In the genomic region with DNA sequence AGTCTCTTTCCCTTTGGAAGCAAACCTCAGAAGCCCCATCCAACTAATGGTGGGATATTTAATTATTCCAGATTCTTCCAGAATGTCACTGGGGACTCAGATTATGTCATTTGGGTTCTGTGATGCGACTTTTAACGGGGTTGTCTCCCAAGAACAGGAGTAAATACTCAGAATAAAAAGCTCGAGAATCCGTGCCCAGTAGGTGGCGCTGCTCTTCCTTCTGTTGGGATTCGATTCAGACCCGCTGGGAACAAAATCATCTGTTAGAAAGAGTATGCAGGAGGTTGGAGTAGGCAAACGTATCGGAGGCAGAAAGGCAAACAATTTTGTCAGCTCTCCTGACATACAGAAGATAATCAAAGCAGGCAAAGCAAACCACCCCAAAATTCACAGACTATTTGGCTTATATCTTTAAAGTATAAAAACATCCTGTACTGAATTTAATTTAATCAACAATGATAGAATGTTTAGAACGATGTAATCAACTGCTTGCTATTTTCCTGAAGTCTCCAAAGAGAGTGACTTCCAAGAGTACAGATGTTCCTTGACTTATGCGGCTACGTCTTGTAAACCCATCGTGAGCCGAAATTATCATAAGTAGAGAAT, we compare ENCODE assay signal across 8 cellular contexts.
A peak's percentile ranks its signal among the peaks of the same experiment; 100 is the strongest.
DNase-seq lines count a peak whose midpoint lies in the region; ATAC-seq and TF ChIP-seq lines count a peak whose summit lies in the region.

No MANE protein-coding gene starts in this region.

- POLR2A ChIA-PET in GM10248 (lab: Yijun Ruan, JAX), result no interaction called here
- POLR2A ChIA-PET in activated CD8-positive, alpha-beta T cell treated with anti-CD3 and anti-CD28 coated beads, Interleukin-2, amount 10 ng/mL, durations not matched to agents 7 days and 5 days (lab: Charles Lee), result no interaction called here

- ATAC-seq in activated CD8-positive, alpha-beta T cell treated with anti-CD3 and anti-CD28 coated beads, Interleukin-2, amount 10 ng/mL, durations not matched to agents 7 days and 5 days, result peak; percentile 53
- ATAC-seq in HG02610 (IDR thresholded peaks at IDR 0.05; ENCODE audit: unreplicated experiment), result no peak

- TF ChIP-seq CTCF in GM10248 (IDR thresholded peaks at IDR 0.05; ENCODE audit: control extremely low read depth, extremely low read depth, low read depth, missing control alignments) (peak; percentile 87), endothelial cell (IDR thresholded peaks at IDR 0.05; ENCODE audit: unreplicated experiment) (peak; percentile 92), mesothelial cell of epicardium (IDR thresholded peaks at IDR 0.05; ENCODE audit: unreplicated experiment) (peak; percentile 91)

- CTCF ChIA-PET in GM10248 (lab: Yijun Ruan, JAX), result interaction anchor here (0.5 to 6.5 kb wide), 41 partner anchors 10 to 517 kb away, joined by 3 to 104 read pairs (median 4); a partner anchor contains a TSS
- CTCF ChIA-PET in activated CD8-positive, alpha-beta T cell treated with anti-CD3 and anti-CD28 coated beads, Interleukin-2, amount 10 ng/mL, durations not matched to agents 7 days and 5 days (lab: Charles Lee), result interaction anchor here (0.9 to 3.4 kb wide), 23 partner anchors 8 to 517 kb away, joined by 3 to 23 read pairs (median 4); a partner anchor contains a TSS

- DNase-seq in GM10248 (ENCODE audit: extremely low spot score) (peak; percentile 65), HS-27A (ENCODE audit: low read depth) (peak; percentile 76), NCI-H82 (lab: John Stamatoyannopoulos, UW) (peak; percentile 89), endothelial cell (ENCODE audit: low spot score) (peak; percentile 82), mesothelial cell of epicardium (ENCODE audit: low spot score in 2 of 2, unreplicated experiment in 2 of 2) (peak; percentile 61 to 85)
- DNase-seq in activated CD8-positive, alpha-beta T cell treated with anti-CD3 and anti-CD28 coated beads, Interleukin-2, amount 10 ng/mL, durations not matched to agents 7 days and 5 days, result peak; percentile 72
- DNase-seq in stimulated activated CD8-positive, alpha-beta memory T cell treated with anti-CD3 and anti-CD28 coated beads, Interleukin-2, amount 100 ng/mL, for 48 hours (ENCODE audit: low read depth in 2 of 2), result peak; percentile 37 to 57

- peaks cover 21% of the 10 kb centered on the region for H3K27me3 Mint-ChIP-seq in activated CD8-positive, alpha-beta T cell treated with anti-CD3 and anti-CD28 coated beads, Interleukin-2, amount 10 ng/mL, durations not matched to agents 7 days and 5 days (ENCODE audit: low read depth)
- peaks cover 2% of the 10 kb centered on the region for H3K27me3 Mint-ChIP-seq in endothelial cell (ENCODE audit: unreplicated experiment)
- H3K27me3 Mint-ChIP-seq in mesothelial cell of epicardium (ENCODE audit: low read depth), result no peaks in the 10 kb centered on the region

- no peaks in the 10 kb centered on the region for H3K4me1 Mint-ChIP-seq in activated CD8-positive, alpha-beta T cell treated with anti-CD3 and anti-CD28 coated beads, Interleukin-2, amount 10 ng/mL, durations not matched to agents 7 days and 5 days (ENCODE audit: low read depth)
- H3K4me1 Mint-ChIP-seq in endothelial cell (ENCODE audit: unreplicated experiment), result peaks cover 4% of the 10 kb centered on the region
- peaks cover 41% of the 10 kb centered on the region for H3K4me1 Mint-ChIP-seq in mesothelial cell of epicardium

- H3K27ac Mint-ChIP-seq in activated CD8-positive, alpha-beta T cell treated with anti-CD3 and anti-CD28 coated beads, Interleukin-2, amount 10 ng/mL, durations not matched to agents 7 days and 5 days, result no peak overlapping the region
- H3K27ac Mint-ChIP-seq in endothelial cell (ENCODE audit: unreplicated experiment) (no peak overlapping the region), mesothelial cell of epicardium (peak overlapping the region; percentile 39)

- H3K4me3 Mint-ChIP-seq in activated CD8-positive, alpha-beta T cell treated with anti-CD3 and anti-CD28 coated beads, Interleukin-2, amount 10 ng/mL, durations not matched to agents 7 days and 5 days, result no peak overlapping the region
- H3K4me3 Mint-ChIP-seq in endothelial cell (ENCODE audit: unreplicated experiment) (no peak overlapping the region), mesothelial cell of epicardium (no peak overlapping the region)

- H3K36me3 Mint-ChIP-seq in activated CD8-positive, alpha-beta T cell treated with anti-CD3 and anti-CD28 coated beads, Interleukin-2, amount 10 ng/mL, durations not matched to agents 7 days and 5 days (ENCODE audit: low read depth), result no peaks in the 10 kb centered on the region
- H3K36me3 Mint-ChIP-seq in endothelial cell (ENCODE audit: low read depth, unreplicated experiment), result no peaks in the 10 kb centered on the region
- H3K36me3 Mint-ChIP-seq in mesothelial cell of epicardium, result peaks cover 2% of the 10 kb centered on the region

- H3K9me3 Mint-ChIP-seq in activated CD8-positive, alpha-beta T cell treated with anti-CD3 and anti-CD28 coated beads, Interleukin-2, amount 10 ng/mL, durations not matched to agents 7 days and 5 days (ENCODE audit: insufficient read depth), result no peaks in the 10 kb centered on the region
- H3K9me3 Mint-ChIP-seq in endothelial cell (ENCODE audit: unreplicated experiment) (no peaks in the 10 kb centered on the region), mesothelial cell of epicardium (peaks cover 7% of the 10 kb centered on the region)
